ENCODE assay signal across 32 cellular contexts in the genomic region with DNA sequence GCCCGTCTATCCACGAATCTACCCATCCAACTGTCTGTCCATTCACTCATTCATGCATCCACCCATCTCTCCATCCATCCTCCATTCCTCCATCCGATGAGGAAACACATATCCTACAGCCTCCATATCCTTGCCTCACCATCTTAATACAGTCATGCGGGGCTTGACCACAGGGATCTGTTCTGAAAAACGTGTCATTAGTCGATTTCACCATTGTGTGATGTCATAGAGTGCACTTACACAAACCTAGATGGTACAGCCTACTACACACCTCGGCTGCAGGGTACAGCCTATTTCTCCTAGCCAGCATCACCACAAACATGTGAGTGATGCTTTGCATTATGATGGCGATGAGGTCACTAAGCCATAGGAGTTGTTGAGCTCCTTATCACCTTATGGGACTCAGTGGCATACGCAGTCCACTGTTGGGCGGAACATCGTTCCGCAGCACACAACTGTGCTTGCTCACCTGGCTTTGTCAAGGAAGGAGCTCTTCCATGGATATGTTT. TPM values are rescaled to one million over a fixed set of nuclear protein-coding genes. Genes with fewer than 3 reads are reported as not detected.
"Had no signal": no experiment of that assay in that cellular context is flagged by ENCODE, and none has a peak within 500 bp of the region (broad histone marks: within the 10 kb centered on the region; RNA-seq: fewer than 3 reads in every experiment).

No MANE protein-coding gene starts in this region.

- H3K27me3 Mint-ChIP-seq: activated CD4-positive, alpha-beta T cell treated with anti-CD3 and anti-CD28 coated beads for 36 hours had no signal

- H3K4me3 ChIP-seq: adrenal gland, body of pancreas, MG63, Peyer's patch, SJCRH30 had no signal

- H3K4me1 ChIP-seq: adrenal gland, body of pancreas, Peyer's patch, SJCRH30 had no signal

- FAIRE-seq: bronchial epithelial cell had no signal

- H3K27ac ChIP-seq: adrenal gland, body of pancreas, Peyer's patch, RWPE1, SJCRH30, WERI-Rb-1 had no signal

- H3K36me3 ChIP-seq: adrenal gland, MG63, Peyer's patch, SJCRH30, WERI-Rb-1 had no signal

- H3K36me3 Mint-ChIP-seq: activated naive CD8-positive, alpha-beta T cell treated with anti-CD3 and anti-CD28 coated beads, Interleukin-2, amount 10 ng/mL, durations not matched to agents 7 days and 5 days had no signal

- DNase-seq: activated CD4-positive, alpha-beta memory T cell treated with anti-CD3 and anti-CD28 coated beads, Interleukin-2, amount 10 ng/mL, durations not matched to agents 7 days and 5 days; activated CD4-positive, alpha-beta T cell treated with anti-CD3 and anti-CD28 coated beads for 36 hours; activated CD4-positive, alpha-beta T cell treated with anti-CD3 and anti-CD28 coated beads, Interleukin-2, amount 50 U/mL, for 1 hour; activated naive CD4-positive, alpha-beta T cell treated with anti-CD3 and anti-CD28 coated beads, Interleukin-2, amount 50 U/mL, for 16 hours; activated naive CD8-positive, alpha-beta T cell treated with anti-CD3 and anti-CD28 coated beads, Interleukin-2, amount 10 ng/mL, durations not matched to agents 7 days and 5 days; activated T-cell treated with anti-CD3 and anti-CD28 coated beads for 4 hours; activated T-cell treated with anti-CD3 and anti-CD28 coated beads, Interleukin-2, amount 50 U/mL, for 72 hours; aorta; body of pancreas; central memory CD4-positive, alpha-beta T cell; MG63; NCI-H1105; NCI-H1436; NCI-H1694 treated with DMSO at 0.1 percent for 48 hours; NCI-H2029 treated with DMSO at 0.1 percent for 48 hours; NCI-H345; NCI-H510A; NCI-H526 treated with DMSO at 0.1 percent for 48 hours; NK-92 treated with Interleukin-12 subunit alpha and Interleukin-12 subunit beta, amount 100 ng/mL, for 24 hours; Peyer's patch; Right ventricle myocardium superior; SJCRH30; SK-N-SH; T-helper 1 cell; WERI-Rb-1 had no signal

- H3K9me3 Mint-ChIP-seq: activated CD4-positive, alpha-beta memory T cell treated with anti-CD3 and anti-CD28 coated beads, Interleukin-2, amount 10 ng/mL, durations not matched to agents 7 days and 5 days; activated T-cell treated with anti-CD3 and anti-CD28 coated beads, Interleukin-2, amount 50 U/mL, for 72 hours had no signal

- H3K4me3 Mint-ChIP-seq: activated CD4-positive, alpha-beta memory T cell treated with anti-CD3 and anti-CD28 coated beads, Interleukin-2, amount 10 ng/mL, durations not matched to agents 7 days and 5 days; activated CD4-positive, alpha-beta T cell treated with anti-CD3 and anti-CD28 coated beads for 36 hours; activated naive CD8-positive, alpha-beta T cell treated with anti-CD3 and anti-CD28 coated beads, Interleukin-2, amount 10 ng/mL, durations not matched to agents 7 days and 5 days; activated T-cell treated with anti-CD3 and anti-CD28 coated beads, Interleukin-2, amount 50 U/mL, for 72 hours had no signal

- H3K4me1 Mint-ChIP-seq: activated CD4-positive, alpha-beta memory T cell treated with anti-CD3 and anti-CD28 coated beads, Interleukin-2, amount 10 ng/mL, durations not matched to agents 7 days and 5 days; activated CD4-positive, alpha-beta T cell treated with anti-CD3 and anti-CD28 coated beads for 36 hours; activated naive CD8-positive, alpha-beta T cell treated with anti-CD3 and anti-CD28 coated beads, Interleukin-2, amount 10 ng/mL, durations not matched to agents 7 days and 5 days had no signal

- H3K27me3 ChIP-seq: adrenal gland, body of pancreas, MG63, Peyer's patch, SJCRH30 had no signal

- H3K27ac Mint-ChIP-seq: activated CD4-positive, alpha-beta memory T cell treated with anti-CD3 and anti-CD28 coated beads, Interleukin-2, amount 10 ng/mL, durations not matched to agents 7 days and 5 days; activated CD4-positive, alpha-beta T cell treated with anti-CD3 and anti-CD28 coated beads for 36 hours; activated naive CD8-positive, alpha-beta T cell treated with anti-CD3 and anti-CD28 coated beads, Interleukin-2, amount 10 ng/mL, durations not matched to agents 7 days and 5 days; activated T-cell treated with anti-CD3 and anti-CD28 coated beads, Interleukin-2, amount 50 U/mL, for 72 hours; activated T-helper 2 cell treated with anti-CD3 and anti-CD28 coated beads, Interferon-gamma antibody, Interleukin-2, Interleukin-4, amounts not matched to agents 10 μg/mL and 5 μg/mL and 100 μg/mL, durations not matched to agents 14 hours and 24 hours and 36 hours had no signal

- H3K9me3 ChIP-seq: adrenal gland, body of pancreas, MG63, Peyer's patch, SJCRH30, SK-N-SH had no signal

RNA-seq across cellular contexts. Expression of a gene that starts 1.9 kb away (rescaled TPM):
- total RNA-seq: activated CD4-positive, alpha-beta memory T cell treated with anti-CD3 and anti-CD28 coated beads, Interleukin-2, amount 10 ng/mL, durations not matched to agents 7 days and 5 days; activated CD4-positive, alpha-beta T cell treated with anti-CD3 and anti-CD28 coated beads for 36 hours; activated CD8-positive, alpha-beta memory T cell treated with anti-CD3 and anti-CD28 coated beads for 36 hours; activated naive CD8-positive, alpha-beta T cell treated with anti-CD3 and anti-CD28 coated beads, Interleukin-2, amount 10 ng/mL, durations not matched to agents 7 days and 5 days; activated T-helper 2 cell treated with anti-CD3 and anti-CD28 coated beads, Interferon-gamma antibody, Interleukin-2, Interleukin-4, amounts not matched to agents 10 μg/mL and 5 μg/mL and 100 μg/mL, durations not matched to agents 14 hours and 24 hours and 36 hours; body of pancreas; bronchial epithelial cell; chondrocyte; Right ventricle myocardium superior; SJCRH30; T-helper 2 cell treated with Interferon-gamma antibody and Interleukin-4, amounts not matched to agents 100 ng/mL and 5 ng/mL, for 36 hours had no signal
